ENCODE assay signal across 8 cellular contexts in genomic region chr20:38152175-38153010, GRCh38. TPM values are rescaled to one million over a fixed set of nuclear protein-coding genes. Genes with fewer than 3 reads are reported as not detected.
DNase-seq lines count a peak whose midpoint lies in the region; ATAC-seq and TF ChIP-seq lines count a peak whose summit lies in the region.

No MANE protein-coding gene starts in this region.

- H3K27me3 ChIP-seq in GM23248 (replicated peaks; ENCODE audit: insufficient read depth) (no peaks in the 10 kb centered on the region), PC-3 (ENCODE audit: low read length) (no peaks in the 10 kb centered on the region), transverse colon (no peaks in the 10 kb centered on the region)

- peak; percentile 90 for ATAC-seq in PC-3
- ATAC-seq in HG03045 (IDR thresholded peaks at IDR 0.05; ENCODE audit: unreplicated experiment), result no peak

- POLR2A ChIA-PET in PC-3 (lab: Charles Lee; ENCODE audit: unreplicated experiment), result interaction anchor here (0.6 to 1.1 kb wide), 3 partner anchors 15 to 611 kb away, joined by 3 to 6 read pairs (median 4); no protein-coding TSS in a partner anchor

- 0 out of 2 replicates have a peak overlapping the region, but pooled peaks have one; percentile 5 for H3K9ac ChIP-seq in GM23248
- peak overlapping the region; percentile 69 for H3K9ac ChIP-seq in PC-3 (ENCODE audit: low read length)

- no peak overlapping the region for H3K4me2 ChIP-seq in GM23248 (ENCODE audit: unreplicated experiment)
- peak overlapping the region; percentile 69 for H3K4me2 ChIP-seq in PC-3 (ENCODE audit: low read length)

- H2AFZ ChIP-seq in GM23248 (no peak overlapping the region; the same call in 1 of the 2 replicates), PC-3 (ENCODE audit: low read length) (peak overlapping the region; percentile 20; the same call in 1 of the 2 replicates)

- DNase-seq in DMS79 (lab: John Stamatoyannopoulos, UW) (peak; percentile 16), GM23248 (peak; percentile 68), PC-3 (peak; percentile 71), cardiac fibroblast (ENCODE audit: low read depth in 2 of 2) (peak; percentile 71 to 75), lung microvascular endothelial cell (ENCODE audit: low read depth in 2 of 2) (peak; percentile 96 to 97), transverse colon (peak; percentile 80)
- no peak for DNase-seq in effector CD8-positive, alpha-beta T cell (lab: John Stamatoyannopoulos, UW)

- peaks cover 24% of the 10 kb centered on the region for H3F3A ChIP-seq in GM23248 (ENCODE audit: insufficient read depth)
- H3F3A ChIP-seq in PC-3 (ENCODE audit: low read length, unreplicated experiment), result peaks cover 12% of the 10 kb centered on the region

- CTCF ChIA-PET in PC-3 (lab: Charles Lee), result interaction anchor here (0.6 to 1.0 kb wide), 3 partner anchors 21 to 95 kb away, joined by 3 to 4 read pairs (median 3); no protein-coding TSS in a partner anchor

- 43 to 54% methylated on average over 21 to 23 of the region's 23 CpGs for WGBS in GM23248 (ENCODE audit: low coverage in 1 of 2, low lambda C conversion rate in 2 of 2, missing lambda C conversion rate in 2 of 2), 2 experiments
- WGBS in transverse colon (ENCODE audit: low coverage in 1 of 2), 2 donors, result 0 to 4% methylated on average over 5 to 23 of the region's 23 CpGs

- no peak overlapping the region for H3K4me3 ChIP-seq in GM23248
- H3K4me3 ChIP-seq in PC-3 (ENCODE audit: low read length), result 0 out of 2 replicates have a peak overlapping the region, but pooled peaks have one; percentile 9
- H3K4me3 ChIP-seq in cardiac fibroblast (replicated peaks in 1 of 2; ENCODE audit: low read depth in 2 of 2, low read length in 2 of 2), result peak overlapping the region in 1 of 2 donors; percentile 3
- H3K4me3 ChIP-seq in transverse colon, result peak overlapping the region in 2 of 4 donors; percentile 5 to 8

- no peaks in the 10 kb centered on the region for H3K9me2 ChIP-seq in GM23248 (ENCODE audit: insufficient read depth)
- H3K9me2 ChIP-seq in PC-3 (replicated peaks; ENCODE audit: low read length), result no peaks in the 10 kb centered on the region

- BruUV-seq in PC-3 (replicated peaks; lab: Mats Ljungman, UMichigan), result TSS peak; percentile 47

- no peaks in the 10 kb centered on the region for H3K9me3 ChIP-seq in GM23248 (ENCODE audit: low read depth)
- H3K9me3 ChIP-seq in PC-3 (ENCODE audit: low read length), result no peaks in the 10 kb centered on the region
- H3K9me3 ChIP-seq in transverse colon, result no peaks in the 10 kb centered on the region

- TF ChIP-seq POLR2A in transverse colon (IDR thresholded peaks at IDR 0.05), result no peak

- in situ Hi-C loops in GM23248 (cut with MboI), result no loop called here
- in situ Hi-C loops in transverse colon (cut with MboI; ENCODE audit: low pct_ligation_motif_present in 1 of 4, low pct_unique_long_range_greater_than_20kb in 1 of 4, low sequenced_read_pairs in 3 of 4), result loop anchor here in 1 of 4 donors (25.0 kb wide), 1 partner anchor 90 kb away; no protein-coding TSS in a partner anchor

- H3K79me2 ChIP-seq in GM23248 (ENCODE audit: insufficient read depth) (no peaks in the 10 kb centered on the region), PC-3 (ENCODE audit: low read length) (peaks cover 15% of the 10 kb centered on the region; the same call in 1 of the 2 replicates)

- peaks cover 17% of the 10 kb centered on the region for H3K4me1 ChIP-seq in GM23248 (ENCODE audit: insufficient read depth)
- peaks cover 44% of the 10 kb centered on the region for H3K4me1 ChIP-seq in PC-3 (ENCODE audit: insufficient read depth, low read length)
- H3K4me1 ChIP-seq in transverse colon, result peaks cover 19 to 31% (median 21%) of the 10 kb centered on the region in 4 donors

- H3K36me3 ChIP-seq in GM23248 (ENCODE audit: low read depth) (peaks cover 10% of the 10 kb centered on the region; the same call in 1 of the 2 replicates), PC-3 (ENCODE audit: low read depth, low read length) (peaks cover 82% of the 10 kb centered on the region), transverse colon (no peaks in the 10 kb centered on the region)

- TF ChIP-seq EP300 in transverse colon (IDR thresholded peaks at IDR 0.05; ENCODE audit: low read depth), result no peak

- intact Hi-C loops in PC-3 (cut with micrococcal nuclease), result loop anchor here (5.0 kb wide), 1 partner anchor 95 kb away; no protein-coding TSS in a partner anchor
- intact Hi-C loops in transverse colon (cut with DNase I; ENCODE audit: low total_unique reads), result no loop called here

- TF ChIP-seq CTCF in PC-3 (conservative IDR thresholded peaks at IDR 0.05; ENCODE audit: low read depth, low read length), result no peak
- no peak for TF ChIP-seq CTCF in cardiac fibroblast (IDR thresholded peaks at IDR 0.05; ENCODE audit: low read depth, low read length)
- no peak for TF ChIP-seq CTCF in transverse colon (IDR thresholded peaks at IDR 0.05)

- H4K20me1 ChIP-seq in GM23248 (ENCODE audit: insufficient read depth) (no peaks in the 10 kb centered on the region), PC-3 (ENCODE audit: low read length) (no peaks in the 10 kb centered on the region)

- H3K27ac ChIP-seq in GM23248 (peak overlapping the region; percentile 17), PC-3 (ENCODE audit: low read length) (peak overlapping the region; percentile 95), transverse colon (peak overlapping the region; percentile 65 to 76 (median 74))

RNA-seq across cellular contexts. Expression of gene TGM2, which starts 12.7 kb away (rescaled TPM):
- total RNA-seq in GM23248 (2014; rRNA removed; shearing (Covaris generic)), result 311 and 339 TPM in 2 replicates
- 254 and 269 TPM in 2 replicates for polyA plus RNA-seq in GM23248 (2016; fragmentation: Nextera tagmentation; extraction: Ambion mirVana)
- total RNA-seq in PC-3 (2014; rRNA removed) (583 and 773 TPM in 2 replicates), lung microvascular endothelial cell (273 and 343 TPM in 2 replicates), transverse colon (10 to 100 TPM; 14.2 to 52.0 (median 21.7) TPM)

Comparison
In these comparisons a context has a peak if more than half of its experiments do, and no peak if none do; other contexts are left out.
1. H3K27ac ChIP-seq: peak in every context shown above with its lines; median percentile 95 in PC-3; 74 in transverse colon; 17 in GM23248.